Comparison of ENCODE assay signal across 1 cellular context in genomic region chr1:89737985-89738510, GRCh38.
TF ChIP-seq lines count a peak whose summit lies in the region.

No MANE protein-coding gene starts in this region.

TF ChIP-seq in HEK293, 187 proteins besides CTCF, POLR2A, EP300 and RAD21:
- TF ChIP-seq, protein P1, sequence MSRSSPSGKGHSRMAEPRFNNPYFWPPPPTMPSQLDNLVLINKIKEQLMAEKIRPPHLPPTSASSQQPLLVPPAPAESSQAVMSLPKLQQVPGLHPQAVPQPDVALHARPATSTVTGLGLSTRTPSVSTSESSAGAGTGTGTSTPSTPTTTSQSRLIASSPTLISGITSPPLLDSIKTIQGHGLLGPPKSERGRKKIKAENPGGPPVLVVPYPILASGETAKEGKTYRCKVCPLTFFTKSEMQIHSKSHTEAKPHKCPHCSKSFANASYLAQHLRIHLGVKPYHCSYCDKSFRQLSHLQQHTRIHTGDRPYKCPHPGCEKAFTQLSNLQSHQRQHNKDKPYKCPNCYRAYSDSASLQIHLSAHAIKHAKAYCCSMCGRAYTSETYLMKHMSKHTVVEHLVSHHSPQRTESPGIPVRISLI (tag by site-specific recombination; IDR thresholded peaks at IDR 0.05): no peak
- TF ChIP-seq KLF9 (tag by site-specific recombination; IDR thresholded peaks at IDR 0.05; ENCODE audit: low read depth): no peak
- TF ChIP-seq GFI1B (tag by site-specific recombination; IDR thresholded peaks at IDR 0.05): no peak
- peak; percentile 59; the same call in 1 of the 2 replicates for TF ChIP-seq SCRT1 (tag by site-specific recombination; IDR thresholded peaks at IDR 0.05; ENCODE audit: borderline replicate concordance)
- peak; percentile 81 for TF ChIP-seq SCRT2 (tag by site-specific recombination; IDR thresholded peaks at IDR 0.05)
- no peak for TF ChIP-seq KLF1 (tag by site-specific recombination; IDR thresholded peaks at IDR 0.05)
- no peak for TF ChIP-seq ZNF24 (tag by site-specific recombination; IDR thresholded peaks at IDR 0.05)
